In the genomic region with DNA sequence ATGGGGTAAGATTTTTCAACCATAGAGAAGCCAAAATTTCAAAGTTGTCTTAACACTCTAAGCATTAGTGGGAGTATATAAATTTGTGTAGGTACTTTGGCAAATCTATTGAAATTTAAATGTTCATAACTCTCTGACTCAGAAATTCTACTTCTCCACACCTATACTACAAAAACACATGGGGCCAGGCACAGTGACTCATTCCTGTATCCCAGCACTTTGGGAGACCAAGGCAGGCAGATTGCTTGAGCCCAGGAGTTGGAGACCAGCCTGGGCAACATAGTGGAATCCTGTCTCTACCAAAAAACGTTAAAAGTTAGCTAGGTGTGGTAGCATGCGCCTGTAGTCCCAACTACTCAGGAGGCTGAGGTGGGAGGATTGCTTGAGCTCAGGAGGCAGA, we compare ENCODE assay signal across 22 cellular contexts.
"Had no signal": no experiment of that assay in that cellular context is flagged by ENCODE, and none has a peak within 500 bp of the region (broad histone marks: within the 10 kb centered on the region; RNA-seq: fewer than 3 reads in every experiment).

No MANE protein-coding gene starts in this region.

- H3K27me3 ChIP-seq: ascending aorta had no signal

- H3K36me3 ChIP-seq: ascending aorta, WERI-Rb-1 had no signal

- DNase-seq: activated B cell treated with CpG ODN at 0.5 μM for 24 hours; activated CD4-positive, alpha-beta memory T cell treated with anti-CD3 and anti-CD28 coated beads, Interleukin-2, amount 10 ng/mL, durations not matched to agents 7 days and 5 days; activated CD4-positive, alpha-beta T cell treated with anti-CD3 and anti-CD28 coated beads, Interleukin-2, amount 10 ng/mL, durations not matched to agents 24 days and 14 days; activated CD8-positive, alpha-beta memory T cell treated with anti-CD3 and anti-CD28 coated beads, Interleukin-2, amount 50 U/mL, for 48 hours; activated gamma-delta T cell; activated naive CD4-positive, alpha-beta T cell; activated naive CD4-positive, alpha-beta T cell treated with anti-CD3 and anti-CD28 coated beads, Interleukin-2, amount 10 ng/mL, durations not matched to agents 7 days and 5 days; activated naive CD8-positive, alpha-beta T cell treated with anti-CD3 and anti-CD28 coated beads, Interleukin-2, amount 10 ng/mL, durations not matched to agents 7 days and 5 days; activated T-cell treated with anti-CD3 and anti-CD28 coated beads for 4 hours; activated T-cell treated with anti-CD3 and anti-CD28 coated beads, Interleukin-2, amount 50 U/mL, for 24 hours; activated T-cell treated with anti-CD3 and anti-CD28 coated beads, Interleukin-2, amount 50 U/mL, for 72 hours; cortex of kidney; dermis blood vessel endothelial cell; effector CD4-positive, alpha-beta T cell; effector memory CD8-positive, alpha-beta T cell; T-helper 1 cell; T-helper 17 cell; T1000; WERI-Rb-1 had no signal

- H3K9me3 ChIP-seq: ascending aorta had no signal

- H3K4me1 ChIP-seq: ascending aorta had no signal

- H3K27ac ChIP-seq: ascending aorta, epithelial cell of prostate, WERI-Rb-1 had no signal

- H3K4me3 ChIP-seq: ascending aorta had no signal

- ATAC-seq: activated CD4-positive, CD25-positive, alpha-beta regulatory T cell treated with anti-CD3 and anti-CD28 coated beads, Interleukin-2, amount 50 U/mL, for 24 hours; effector memory CD8-positive, alpha-beta T cell; T-helper 17 cell had no signal
